In genomic region chr13:50017819-50018218, GRCh38 we compare ENCODE assay signal across 15 cellular contexts. TPM values are rescaled to one million over a fixed set of nuclear protein-coding genes. Genes with fewer than 3 reads are reported as not detected.
"Had no signal": no experiment of that assay in that cellular context is flagged by ENCODE, and none has a peak within 500 bp of the region (broad histone marks: within the 10 kb centered on the region; RNA-seq: fewer than 3 reads in every experiment).

No MANE protein-coding gene starts in this region.

- ATAC-seq: body of pancreas; left colon; stimulated activated naive CD8-positive, alpha-beta T cell treated with anti-CD3 and anti-CD28 coated beads, Interleukin-15, Interleukin-2, amounts not matched to agents 100 U/mL and 50 U/mL, for 24 hours had no signal

- H3K4me3 ChIP-seq: body of pancreas, coronary artery, esophagus muscularis mucosa had no signal

- DNase-seq: activated CD4-positive, alpha-beta T cell treated with anti-CD3 and anti-CD28 coated beads, Interleukin-2, amount 10 ng/mL, durations not matched to agents 7 days and 5 days; activated naive CD4-positive, alpha-beta T cell treated with anti-CD3 and anti-CD28 coated beads for 36 hours; body of pancreas; central memory CD4-positive, alpha-beta T cell; glutamatergic neuron; left colon; midbrain; small intestine; stimulated activated naive CD8-positive, alpha-beta T cell treated with anti-CD3 and anti-CD28 coated beads, Interleukin-15, Interleukin-2, amounts not matched to agents 100 U/mL and 50 U/mL, for 24 hours; trophoblast cell had no signal

- H3K27ac Mint-ChIP-seq: activated CD4-positive, alpha-beta T cell treated with anti-CD3 and anti-CD28 coated beads, Interleukin-2, amount 10 ng/mL, durations not matched to agents 7 days and 5 days; activated naive CD4-positive, alpha-beta T cell treated with anti-CD3 and anti-CD28 coated beads for 36 hours; activated T-helper 17 cell treated with anti-CD3 and anti-CD28 coated beads, Interleukin-2, amount 50 U/mL, for 72 hours had no signal

- FAIRE-seq: small intestine, TTC549 had no signal

- H3K4me1 ChIP-seq: parathyroid adenoma had no signal

- H3K27me3 ChIP-seq: body of pancreas, esophagus muscularis mucosa had no signal

- H3K79me2 ChIP-seq: parathyroid adenoma had no signal

- H3K9me3 ChIP-seq: body of pancreas, esophagus muscularis mucosa had no signal

- H3K27me3 Mint-ChIP-seq: activated CD4-positive, alpha-beta T cell treated with anti-CD3 and anti-CD28 coated beads, Interleukin-2, amount 10 ng/mL, durations not matched to agents 7 days and 5 days; activated T-helper 17 cell treated with anti-CD3 and anti-CD28 coated beads, Interleukin-2, amount 50 U/mL, for 72 hours had no signal

- H3K9me3 Mint-ChIP-seq: activated CD4-positive, alpha-beta T cell treated with anti-CD3 and anti-CD28 coated beads, Interleukin-2, amount 10 ng/mL, durations not matched to agents 7 days and 5 days had no signal

- H2AFZ ChIP-seq: parathyroid adenoma had no signal

- H3K4me3 Mint-ChIP-seq: activated CD4-positive, alpha-beta T cell treated with anti-CD3 and anti-CD28 coated beads, Interleukin-2, amount 10 ng/mL, durations not matched to agents 7 days and 5 days; activated naive CD4-positive, alpha-beta T cell treated with anti-CD3 and anti-CD28 coated beads for 36 hours; activated T-helper 17 cell treated with anti-CD3 and anti-CD28 coated beads, Interleukin-2, amount 50 U/mL, for 72 hours had no signal

- H3K27ac ChIP-seq: body of pancreas, parathyroid adenoma had no signal

- H3K9ac ChIP-seq: parathyroid adenoma had no signal

RNA-seq across cellular contexts. Expression of gene KCNRG, which starts 2.6 kb away (rescaled TPM):
- total RNA-seq: activated naive CD4-positive, alpha-beta T cell treated with anti-CD3 and anti-CD28 coated beads for 36 hours had no signal
